In the genomic region with DNA sequence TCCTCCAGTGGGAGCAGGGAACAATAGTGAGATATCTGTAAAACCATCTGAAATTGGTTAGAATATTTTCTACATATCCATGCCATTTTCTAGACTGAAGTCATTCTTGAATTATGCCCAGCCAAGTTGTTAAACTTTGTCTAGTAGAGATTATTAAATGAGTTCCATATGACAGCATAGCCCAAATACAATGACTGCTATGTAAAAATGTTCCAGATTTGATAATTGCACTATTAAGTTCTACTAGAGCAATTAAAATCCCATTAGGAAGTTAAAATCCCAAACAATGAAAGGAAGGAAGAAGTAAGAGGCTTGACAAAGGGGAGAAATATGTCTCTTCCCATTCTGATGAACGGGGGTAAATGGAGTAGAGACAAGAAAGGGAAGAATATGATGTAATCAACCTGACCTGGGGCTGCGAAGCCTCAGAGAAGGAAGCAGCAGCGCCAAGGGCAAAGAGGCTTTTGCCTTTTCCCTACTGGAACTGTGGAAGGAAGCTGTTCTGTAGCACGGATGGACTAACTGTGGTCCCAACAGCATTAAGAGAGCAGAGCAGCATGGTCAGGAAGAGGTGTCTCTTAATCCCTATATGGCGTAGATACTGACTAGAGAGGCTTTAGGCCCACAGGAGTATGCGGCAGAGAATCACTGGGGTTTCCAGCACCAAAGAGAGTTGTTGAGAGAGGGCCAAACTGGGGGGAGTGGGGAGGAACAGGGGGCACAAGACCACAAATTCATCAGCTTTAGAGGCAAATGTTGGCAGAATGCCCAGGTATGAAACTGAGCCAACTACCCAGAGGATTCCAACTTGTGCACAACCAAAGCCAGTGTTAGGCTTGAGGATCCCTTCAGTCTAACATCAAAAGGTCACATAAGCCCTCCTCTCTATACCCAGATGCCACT, we compare ENCODE assay signal across 10 cellular contexts. TPM values are rescaled to one million over a fixed set of nuclear protein-coding genes. Genes with fewer than 3 reads are reported as not detected.
A peak's percentile ranks its signal among the peaks of the same experiment; 100 is the strongest.
DNase-seq lines count a peak whose midpoint lies in the region; ATAC-seq lines count a peak whose summit lies in the region.
"Had no signal": no experiment of that assay in that cellular context is flagged by ENCODE, and none has a peak within 500 bp of the region (broad histone marks: within the 10 kb centered on the region; RNA-seq: fewer than 3 reads in every experiment).

No MANE protein-coding gene starts in this region.

- H3K4me3 Mint-ChIP-seq in activated CD8-positive, alpha-beta memory T cell treated with anti-CD3 and anti-CD28 coated beads, Interleukin-2, amount 10 ng/mL, durations not matched to agents 7 days and 5 days, result no peak overlapping the region
- H3K4me3 Mint-ChIP-seq: activated B cell treated with CpG ODN at 0.5 μM for 24 hours, CD14-positive monocyte had no signal

- H3K9me3 Mint-ChIP-seq in activated CD8-positive, alpha-beta memory T cell treated with anti-CD3 and anti-CD28 coated beads, Interleukin-2, amount 10 ng/mL, durations not matched to agents 7 days and 5 days (ENCODE audit: low read depth), result no peaks in the 10 kb centered on the region
- H3K9me3 Mint-ChIP-seq: activated B cell treated with CpG ODN at 0.5 μM for 24 hours had no signal

- H3K4me1 Mint-ChIP-seq in activated CD8-positive, alpha-beta memory T cell treated with anti-CD3 and anti-CD28 coated beads, Interleukin-2, amount 10 ng/mL, durations not matched to agents 7 days and 5 days, result peaks cover 5% of the 10 kb centered on the region
- H3K4me1 Mint-ChIP-seq: activated B cell treated with CpG ODN at 0.5 μM for 24 hours had no signal

- CTCF ChIA-PET in activated CD8-positive, alpha-beta memory T cell treated with anti-CD3 and anti-CD28 coated beads, Interleukin-2, amount 10 ng/mL, durations not matched to agents 7 days and 5 days (lab: Charles Lee), result no interaction called here

- no peak overlapping the region for H3K27ac Mint-ChIP-seq in activated CD8-positive, alpha-beta memory T cell treated with anti-CD3 and anti-CD28 coated beads, Interleukin-2, amount 10 ng/mL, durations not matched to agents 7 days and 5 days
- H3K27ac Mint-ChIP-seq: activated B cell treated with CpG ODN at 0.5 μM for 24 hours, CD14-positive monocyte had no signal

- H3K27me3 ChIP-seq in layer of hippocampus (ENCODE audit: control insufficient read depth, insufficient read depth, low read length), result no peaks in the 10 kb centered on the region

- peak overlapping the region; percentile 78 for H3K27ac ChIP-seq in layer of hippocampus (ENCODE audit: low read depth, low read length)

- no peak for DNase-seq in Right ventricle myocardium inferior (ENCODE audit: missing footprints)
- DNase-seq in cardiac septum (ENCODE audit: low spot score), result no peak
- DNase-seq in astrocyte of the hippocampus (ENCODE audit: low read depth, low spot score), result peak; percentile 95
- DNase-seq in NOMO-1 (lab: John Stamatoyannopoulos, UW; ENCODE audit: unreplicated experiment in 2 of 2), result no peak
- no peak for DNase-seq in islet precursor cell
- DNase-seq in NCI-H1930 (lab: John Stamatoyannopoulos, UW), result no peak
- no peak for DNase-seq in activated CD8-positive, alpha-beta memory T cell treated with anti-CD3 and anti-CD28 coated beads, Interleukin-2, amount 10 ng/mL, durations not matched to agents 7 days and 5 days
- DNase-seq: activated B cell treated with CpG ODN at 0.5 μM for 24 hours had no signal

- peaks cover 16% of the 10 kb centered on the region for H3K36me3 Mint-ChIP-seq in activated CD8-positive, alpha-beta memory T cell treated with anti-CD3 and anti-CD28 coated beads, Interleukin-2, amount 10 ng/mL, durations not matched to agents 7 days and 5 days

- H3K27me3 Mint-ChIP-seq in activated CD8-positive, alpha-beta memory T cell treated with anti-CD3 and anti-CD28 coated beads, Interleukin-2, amount 10 ng/mL, durations not matched to agents 7 days and 5 days, result no peaks in the 10 kb centered on the region
- H3K27me3 Mint-ChIP-seq: activated B cell treated with CpG ODN at 0.5 μM for 24 hours had no signal

- ATAC-seq in Right ventricle myocardium inferior, result peak; percentile 73
- ATAC-seq in activated CD8-positive, alpha-beta memory T cell treated with anti-CD3 and anti-CD28 coated beads, Interleukin-2, amount 10 ng/mL, durations not matched to agents 7 days and 5 days, result no peak

- intact Hi-C loops in Right ventricle myocardium inferior (cut with DNase I), result no loop called here
- intact Hi-C loops in cardiac septum (cut with DNase I), result no loop called here

RNA-seq across cellular contexts. Expression of gene RRP8, which starts 26.7 kb away (rescaled TPM):
- total RNA-seq in Right ventricle myocardium inferior (22.9 TPM), cardiac septum (21.3 TPM)
- total RNA-seq in activated CD8-positive, alpha-beta memory T cell treated with anti-CD3 and anti-CD28 coated beads, Interleukin-2, amount 10 ng/mL, durations not matched to agents 7 days and 5 days, result 10 to 100 TPM; 25.6 to 33.1 TPM

RNA-seq across cellular contexts. Expression of gene ILK, which starts 26.9 kb away (rescaled TPM):
- total RNA-seq in Right ventricle myocardium inferior, result 233 TPM
- total RNA-seq in cardiac septum, result 229 TPM
- total RNA-seq in activated CD8-positive, alpha-beta memory T cell treated with anti-CD3 and anti-CD28 coated beads, Interleukin-2, amount 10 ng/mL, durations not matched to agents 7 days and 5 days, result 100 to 1,000 TPM; 151 to 161 TPM

RNA-seq across cellular contexts. Expression of gene TAF10, which starts 35.3 kb away (rescaled TPM):
- total RNA-seq in Right ventricle myocardium inferior, result 90.9 TPM
- 126 TPM for total RNA-seq in cardiac septum
- 100 to 1,000 TPM; 134 to 144 TPM for total RNA-seq in activated CD8-positive, alpha-beta memory T cell treated with anti-CD3 and anti-CD28 coated beads, Interleukin-2, amount 10 ng/mL, durations not matched to agents 7 days and 5 days

RNA-seq across cellular contexts. Expression of gene TPP1, which starts 42.5 kb away (rescaled TPM):
- total RNA-seq in Right ventricle myocardium inferior (81.5 TPM), cardiac septum (72.0 TPM)
- 10 to 100 TPM; 76.8 to 79.3 TPM for total RNA-seq in activated CD8-positive, alpha-beta memory T cell treated with anti-CD3 and anti-CD28 coated beads, Interleukin-2, amount 10 ng/mL, durations not matched to agents 7 days and 5 days
